ENCODE assay signal across 25 cellular contexts in the genomic region with DNA sequence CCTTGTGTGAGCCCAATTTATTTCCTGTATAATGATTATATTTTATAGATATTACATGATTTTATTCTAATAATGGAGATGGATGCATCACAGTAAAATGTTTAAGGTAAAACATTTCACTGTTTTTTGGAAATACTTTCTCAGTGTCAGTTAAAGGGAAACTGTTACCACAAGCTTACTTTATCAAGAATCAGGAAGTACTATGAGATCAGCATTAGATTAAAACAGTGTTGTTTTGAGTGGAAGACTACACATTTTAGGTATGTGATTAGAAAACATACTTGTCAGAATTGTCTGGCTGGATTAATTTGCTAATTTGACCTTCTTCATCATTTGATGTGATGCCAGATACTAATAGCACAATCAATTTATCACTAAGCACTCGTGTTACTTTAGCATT. TPM values are rescaled to one million over a fixed set of nuclear protein-coding genes. Genes with fewer than 3 reads are reported as not detected.
DNase-seq lines count a peak whose midpoint lies in the region; ATAC-seq, FAIRE-seq and TF ChIP-seq lines count a peak whose summit lies in the region.
"Had no signal": no experiment of that assay in that cellular context is flagged by ENCODE, and none has a peak within 500 bp of the region (broad histone marks: within the 10 kb centered on the region; RNA-seq: fewer than 3 reads in every experiment).

A gene with protein sequence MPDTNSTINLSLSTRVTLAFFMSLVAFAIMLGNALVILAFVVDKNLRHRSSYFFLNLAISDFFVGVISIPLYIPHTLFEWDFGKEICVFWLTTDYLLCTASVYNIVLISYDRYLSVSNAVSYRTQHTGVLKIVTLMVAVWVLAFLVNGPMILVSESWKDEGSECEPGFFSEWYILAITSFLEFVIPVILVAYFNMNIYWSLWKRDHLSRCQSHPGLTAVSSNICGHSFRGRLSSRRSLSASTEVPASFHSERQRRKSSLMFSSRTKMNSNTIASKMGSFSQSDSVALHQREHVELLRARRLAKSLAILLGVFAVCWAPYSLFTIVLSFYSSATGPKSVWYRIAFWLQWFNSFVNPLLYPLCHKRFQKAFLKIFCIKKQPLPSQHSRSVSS (plus strand): TSS at position 250 of the 400 bp plus-strand sequence. CDS start 92 bp downstream, at position 342.

- CTCF ChIA-PET in A549 (lab: Yijun Ruan, JAX), result interaction anchor here (1.2 kb wide), 1 partner anchor 14 kb away, joined by 3 read pairs; no protein-coding TSS in a partner anchor

- no peak for TF ChIP-seq POLR2A in A549 (IDR thresholded peaks at IDR 0.05; ENCODE audit: low read length)
- TF ChIP-seq POLR2A in NB4 (IDR thresholded peaks at IDR 0.05; ENCODE audit: extremely low read depth, insufficient read length), result no peak

- H3K27ac ChIP-seq in A549, result no peak within 1 kb of the TSS

- H3K27me3 Mint-ChIP-seq in activated T-helper 17 cell treated with anti-CD3 and anti-CD28 coated beads, Interleukin-2, amount 50 U/mL, for 72 hours, result no peaks in the 10 kb centered on the region

- H3K4me3 ChIP-seq in A549, result no peak within 1 kb of the TSS
- H3K4me3 ChIP-seq in NB4 (ENCODE audit: low read depth, low read length), result no peak within 1 kb of the TSS
- H3K4me3 ChIP-seq: GM23338, MG63 had no signal

- POLR2A ChIA-PET in A549 (lab: Yijun Ruan, JAX), result no interaction called here

- no peak for TF ChIP-seq RAD21 in A549 (conservative IDR thresholded peaks at IDR 0.05 in 1 of 2, IDR thresholded peaks at IDR 0.05 in 1 of 2)

- peak within 1 kb of the TSS; percentile 69 for H3K27ac Mint-ChIP-seq in activated T-helper 17 cell treated with anti-CD3 and anti-CD28 coated beads, Interleukin-2, amount 50 U/mL, for 72 hours
- H3K27ac Mint-ChIP-seq: CD8-positive, alpha-beta T cell; GM23338; HFFc6; memory B cell had no signal

- H3K4me1 ChIP-seq in A549, result no peaks in the 10 kb centered on the region
- H3K4me1 ChIP-seq: heart right ventricle had no signal

- H3K36me3 Mint-ChIP-seq in activated T-helper 17 cell treated with anti-CD3 and anti-CD28 coated beads, Interleukin-2, amount 50 U/mL, for 72 hours (ENCODE audit: low read depth), result peaks cover 2% of the 10 kb centered on the region

- no peaks in the 10 kb centered on the region for H3K9me3 ChIP-seq in A549
- H3K9me3 ChIP-seq: heart right ventricle, MG63 had no signal

- intact Hi-C loops in left cardiac atrium (cut with DNase I), result no loop called here

- no peak for TF ChIP-seq EP300 in A549 (IDR thresholded peaks at IDR 0.05)

- TF ChIP-seq CTCF in A549 (IDR thresholded peaks at IDR 0.05), result no peak
- no peak for TF ChIP-seq CTCF in NB4 (IDR thresholded peaks at IDR 0.05; ENCODE audit: low read depth, low read length)
- TF ChIP-seq CTCF in omental fat pad (IDR thresholded peaks at IDR 0.05), result no peak

- DNase-seq in A549 (ENCODE audit: low read depth in 1 of 2, low spot score in 1 of 2), result no peak
- DNase-seq in CD1c-positive myeloid dendritic cell (ENCODE audit: extremely low spot score), result peak; percentile 46
- DNase-seq in NB4 (ENCODE audit: low read depth), result peak; percentile 10
- no peak for DNase-seq in left cardiac atrium
- no peak for DNase-seq in omental fat pad (ENCODE audit: low spot score)
- DNase-seq in activated naive CD4-positive, alpha-beta T cell treated with Interleukin-2 at 50 U/mL for 16 hours, result no peak
- DNase-seq: CD8-positive, alpha-beta T cell; effector CD4-positive, alpha-beta T cell; foreskin fibroblast; heart right ventricle; HFFc6; MG63; NCI-H510A treated with DMSO at 0.1 percent for 48 hours; nucleus accumbens; stimulated activated CD8-positive, alpha-beta memory T cell treated with anti-CD3 and anti-CD28 coated beads, Interleukin-4, amount 100 ng/mL, for 48 hours; T-helper 9 cell; trophoblast cell had no signal

- H3K4me1 Mint-ChIP-seq in activated T-helper 17 cell treated with anti-CD3 and anti-CD28 coated beads, Interleukin-2, amount 50 U/mL, for 72 hours, result peaks cover 17% of the 10 kb centered on the region
- H3K4me1 Mint-ChIP-seq: memory B cell had no signal

- WGBS in A549 (ENCODE audit: missing lambda C conversion rate), result 56% methylated on average over 1 of the region's 1 CpG

- no peaks in the 10 kb centered on the region for H3K9me3 Mint-ChIP-seq in activated T-helper 17 cell treated with anti-CD3 and anti-CD28 coated beads, Interleukin-2, amount 50 U/mL, for 72 hours
- H3K9me3 Mint-ChIP-seq: CD8-positive, alpha-beta T cell; HFFc6 had no signal

- ATAC-seq in A549 (no peak), left cardiac atrium (no peak), omental fat pad (ENCODE audit: low FRiP score) (no peak)
- peak; percentile 21 for ATAC-seq in activated T-helper 17 cell treated with anti-CD3 and anti-CD28 coated beads, Interleukin-2, amount 50 U/mL, for 72 hours (replicated peaks)
- ATAC-seq: CD8-positive, alpha-beta T cell; GM23338; heart right ventricle had no signal

- FAIRE-seq in A549 (lab: Jason Lieb, UNC), result peak; percentile 13
- FAIRE-seq: GM18507, RCC 7860 had no signal

- H3K4me2 ChIP-seq in A549, result no peak within 1 kb of the TSS
- H3K4me2 ChIP-seq: GM23338 had no signal

- peak within 1 kb of the TSS; percentile 75 for H3K4me3 Mint-ChIP-seq in activated T-helper 17 cell treated with anti-CD3 and anti-CD28 coated beads, Interleukin-2, amount 50 U/mL, for 72 hours
- H3K4me3 Mint-ChIP-seq: CD8-positive, alpha-beta T cell; GM23338; HFFc6; memory B cell had no signal

TF ChIP-seq in A549, 52 proteins besides CTCF, POLR2A, EP300 and RAD21:
- no peak for TF ChIP-seq FOSB (CRISPR knock-in tag; IDR thresholded peaks at IDR 0.05)
- TF ChIP-seq CEBPB (IDR thresholded peaks at IDR 0.05), result no peak
- no peak for TF ChIP-seq FOSL2 (IDR thresholded peaks at IDR 0.05)
- no peak for TF ChIP-seq FOSL2 (CRISPR knock-in tag; IDR thresholded peaks at IDR 0.05)
- no peak for TF ChIP-seq FOXS1 (CRISPR knock-in tag; IDR thresholded peaks at IDR 0.05)
- no peak for TF ChIP-seq BHLHE40 (IDR thresholded peaks at IDR 0.05; ENCODE audit: low read depth, low read length)
- TF ChIP-seq SMC3 (IDR thresholded peaks at IDR 0.05), result no peak
- TF ChIP-seq, protein P1, sequence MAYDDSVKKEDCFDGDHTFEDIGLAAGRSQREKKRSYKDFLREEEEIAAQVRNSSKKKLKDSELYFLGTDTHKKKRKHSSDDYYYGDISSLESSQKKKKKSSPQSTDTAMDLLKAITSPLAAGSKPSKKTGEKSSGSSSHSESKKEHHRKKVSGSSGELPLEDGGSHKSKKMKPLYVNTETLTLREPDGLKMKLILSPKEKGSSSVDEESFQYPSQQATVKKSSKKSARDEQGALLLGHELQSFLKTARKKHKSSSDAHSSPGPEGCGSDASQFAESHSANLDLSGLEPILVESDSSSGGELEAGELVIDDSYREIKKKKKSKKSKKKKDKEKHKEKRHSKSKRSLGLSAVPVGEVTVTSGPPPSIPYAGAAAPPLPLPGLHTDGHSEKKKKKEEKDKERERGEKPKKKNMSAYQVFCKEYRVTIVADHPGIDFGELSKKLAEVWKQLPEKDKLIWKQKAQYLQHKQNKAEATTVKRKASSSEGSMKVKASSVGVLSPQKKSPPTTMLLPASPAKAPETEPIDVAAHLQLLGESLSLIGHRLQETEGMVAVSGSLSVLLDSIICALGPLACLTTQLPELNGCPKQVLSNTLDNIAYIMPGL (CRISPR knock-in tag; IDR thresholded peaks at IDR 0.05; ENCODE audit: borderline replicate concordance), result no peak
- no peak for TF ChIP-seq HDAC2 (IDR thresholded peaks at IDR 0.05)

RNA-seq across cellular contexts. Expression of the gene that starts here (rescaled TPM):
- polyA plus RNA-seq in A549 (2011; rRNA removed), result 0.07 and 0.08 TPM in 2 replicates
- 0.01 TPM in 1 of 2 replicates, not detected in the other for polyA plus RNA-seq in A549 (2012; cell fraction: cytosol; rRNA removed)
- polyA plus RNA-seq in A549 (2012; cell fraction: nucleus; rRNA removed), result 0.01 and 0.06 TPM in 2 replicates
- 0.04 to 0.07 TPM (median 0.07 TPM) in 3 replicates for polyA plus RNA-seq in A549 (2017; fragmentation: RNase III; extraction: RNeasy Plus Mini Kit Qiagen cat#74134 plus additional on column Dnase treatment)
- polyA minus RNA-seq in A549 (2011; rRNA and poly(A)+ RNA removed), result not detected in 2 replicates
- 1 to 10 TPM; 2.2 to 3.8 TPM for total RNA-seq in activated T-helper 17 cell treated with anti-CD3 and anti-CD28 coated beads, Interleukin-2, amount 50 U/mL, for 72 hours
- total RNA-seq in left cardiac atrium, result not detected
- total RNA-seq in omental fat pad, result under 1 TPM in 1 of 4 donors, not detected in 3; 0.84 TPM
- total RNA-seq: activated CD8-positive, alpha-beta memory T cell treated with anti-CD3 and anti-CD28 coated beads for 36 hours; CD8-positive, alpha-beta T cell; HFFc6; SK-MEL-5; skeletal muscle tissue had no signal
- polyA plus RNA-seq: GM23338 had no signal

Comparison
In these comparisons a context has a peak if more than half of its experiments do, and no peak if none do; other contexts are left out.
1. DNase-seq: peak in CD1c-positive myeloid dendritic cell (single experiment) and NB4 (single experiment); none in A549 (0 of 2), left cardiac atrium (single experiment), omental fat pad (single experiment) and activated naive CD4-positive, alpha-beta T cell treated with Interleukin-2 at 50 U/mL for 16 hours (single experiment).